In genomic region chr1:2502210-2502609, GRCh38 we compare ENCODE assay signal across 36 cellular contexts. TPM values are rescaled to one million over a fixed set of nuclear protein-coding genes. Genes with fewer than 3 reads are reported as not detected.
"Had no signal": no experiment of that assay in that cellular context is flagged by ENCODE, and none has a peak within 500 bp of the region (broad histone marks: within the 10 kb centered on the region; RNA-seq: fewer than 3 reads in every experiment).

No MANE protein-coding gene starts in this region.

- DNase-seq: activated B cell treated with CpG ODN at 0.5 μM for 24 hours; activated CD4-positive, alpha-beta memory T cell treated with anti-CD3 and anti-CD28 coated beads for 36 hours; activated CD4-positive, alpha-beta T cell treated with anti-CD3 and anti-CD28 coated beads for 4 hours; activated CD4-positive, alpha-beta T cell treated with anti-CD3 and anti-CD28 coated beads, Interleukin-2, amount 10 ng/mL, durations not matched to agents 24 days and 14 days; activated CD4-positive, alpha-beta T cell treated with anti-CD3 and anti-CD28 coated beads, Interleukin-2, amount 50 U/mL, for 1 hour; activated CD4-positive, alpha-beta T cell treated with anti-CD3 and anti-CD28 coated beads, Interleukin-2, amount 50 U/mL, for 4 hours; activated CD4-positive, CD25-positive, alpha-beta regulatory T cell treated with anti-CD3 and anti-CD28 coated beads, Interleukin-2, amount 50 U/mL, for 72 hours; activated CD8-positive, alpha-beta memory T cell treated with anti-CD3 and anti-CD28 coated beads, Interleukin-2, amount 50 U/mL, for 4 hours; activated CD8-positive, alpha-beta T cell treated with anti-CD3 and anti-CD28 coated beads for 36 hours; activated effector memory CD4-positive, alpha-beta T cell treated with anti-CD3 and anti-CD28 coated beads, Interleukin-2, amount 50 U/mL, for 16 hours; activated gamma-delta T cell treated with Interleukin-2 at 50 U/mL for 16 hours; activated naive CD4-positive, alpha-beta T cell; activated naive CD4-positive, alpha-beta T cell treated with anti-CD3 and anti-CD28 coated beads for 36 hours; activated naive CD4-positive, alpha-beta T cell treated with anti-CD3 and anti-CD28 coated beads, Interleukin-2, amount 50 U/mL, for 16 hours; activated naive CD8-positive, alpha-beta T cell treated with anti-CD3 and anti-CD28 coated beads for 36 hours; activated T-cell treated with anti-CD3 and anti-CD28 coated beads for 4 hours; activated T-cell treated with anti-CD3 and anti-CD28 coated beads, Interleukin-2, amount 50 U/mL, for 1 hour; activated T-cell treated with anti-CD3 and anti-CD28 coated beads, Interleukin-2, amount 50 U/mL, for 4 hours; activated T-cell treated with anti-CD3 and anti-CD28 coated beads, Interleukin-2, amount 50 U/mL, for 72 hours; adrenal gland; amniotic stem cell; aorta; body of pancreas; brain microvascular endothelial cell; central memory CD4-positive, alpha-beta T cell; T-helper 1 cell; T-helper 2 cell; T-helper 9 cell had no signal

- H3K4me1 ChIP-seq: adrenal gland, body of pancreas, breast epithelium had no signal

- H3K27me3 ChIP-seq: brain microvascular endothelial cell had no signal

- H3K4me3 ChIP-seq: adrenal gland, body of pancreas, breast epithelium had no signal

- H3K36me3 Mint-ChIP-seq: activated CD4-positive, alpha-beta memory T cell treated with anti-CD3 and anti-CD28 coated beads for 36 hours; activated naive CD4-positive, alpha-beta T cell treated with anti-CD3 and anti-CD28 coated beads, Interleukin-2, amount 50 U/mL, for 72 hours; activated naive CD8-positive, alpha-beta T cell treated with anti-CD3 and anti-CD28 coated beads for 36 hours had no signal

- H3K9me3 Mint-ChIP-seq: activated B cell treated with CpG ODN at 0.5 μM for 24 hours; activated CD4-positive, alpha-beta memory T cell treated with anti-CD3 and anti-CD28 coated beads for 36 hours; activated CD4-positive, alpha-beta T cell treated with anti-CD3 and anti-CD28 coated beads, Interleukin-2, amount 10 ng/mL, durations not matched to agents 24 days and 14 days; activated CD8-positive, alpha-beta T cell treated with anti-CD3 and anti-CD28 coated beads for 36 hours; activated naive CD4-positive, alpha-beta T cell treated with anti-CD3 and anti-CD28 coated beads for 36 hours; activated naive CD4-positive, alpha-beta T cell treated with anti-CD3 and anti-CD28 coated beads, Interleukin-2, amount 50 U/mL, for 72 hours; activated naive CD8-positive, alpha-beta T cell treated with anti-CD3 and anti-CD28 coated beads for 36 hours; activated T-cell treated with anti-CD3 and anti-CD28 coated beads, Interleukin-2, amount 50 U/mL, for 4 hours; activated T-cell treated with anti-CD3 and anti-CD28 coated beads, Interleukin-2, amount 50 U/mL, for 72 hours; activated T-helper 1 cell treated with anti-CD3 and anti-CD28 coated beads, Interleukin-12 subunit alpha, Interleukin-12 subunit beta, Interleukin-2, Interleukin-4 antibody, amounts not matched to agents 30 ng/mL and 10 ng/mL and 1 ng/mL, durations not matched to agents 14 hours and 24 hours and 36 hours; activated T-helper 17 cell treated with anti-CD3 and anti-CD28 coated beads, Interleukin-2, amount 50 U/mL, for 72 hours; T-helper 1 cell treated with Interleukin-12 subunit alpha and Interleukin-12 subunit beta and Interleukin-4 antibody, amounts not matched to agents 30 μg/mL and 1 μg/mL, for 36 hours; T-helper 2 cell treated with Interferon-gamma antibody and Interleukin-4, amounts not matched to agents 5 μg/mL and 100 μg/mL, for 36 hours had no signal

- H3K27ac Mint-ChIP-seq: activated B cell treated with CpG ODN at 0.5 μM for 24 hours; activated CD4-positive, alpha-beta memory T cell treated with anti-CD3 and anti-CD28 coated beads for 36 hours; activated CD4-positive, alpha-beta T cell treated with anti-CD3 and anti-CD28 coated beads, Interleukin-2, amount 10 ng/mL, durations not matched to agents 24 days and 14 days; activated CD8-positive, alpha-beta T cell treated with anti-CD3 and anti-CD28 coated beads for 36 hours; activated naive CD4-positive, alpha-beta T cell treated with anti-CD3 and anti-CD28 coated beads for 36 hours; activated naive CD4-positive, alpha-beta T cell treated with anti-CD3 and anti-CD28 coated beads, Interleukin-2, amount 50 U/mL, for 72 hours; activated naive CD8-positive, alpha-beta T cell treated with anti-CD3 and anti-CD28 coated beads for 36 hours; activated T-cell treated with anti-CD3 and anti-CD28 coated beads, Interleukin-2, amount 50 U/mL, for 72 hours; activated T-helper 1 cell treated with anti-CD3 and anti-CD28 coated beads, Interleukin-12 subunit alpha, Interleukin-12 subunit beta, Interleukin-2, Interleukin-4 antibody, amounts not matched to agents 30 ng/mL and 10 ng/mL and 1 ng/mL, durations not matched to agents 14 hours and 24 hours and 36 hours; activated T-helper 17 cell treated with anti-CD3 and anti-CD28 coated beads, Interleukin-2, amount 50 U/mL, for 72 hours; T-helper 1 cell treated with Interleukin-12 subunit alpha and Interleukin-12 subunit beta and Interleukin-4 antibody, amounts not matched to agents 30 μg/mL and 1 μg/mL, for 36 hours; T-helper 2 cell treated with Interferon-gamma antibody and Interleukin-4, amounts not matched to agents 5 μg/mL and 100 μg/mL, for 36 hours had no signal

- H3K9me3 ChIP-seq: adrenal gland, body of pancreas, breast epithelium had no signal

- H3K36me3 ChIP-seq: adrenal gland, breast epithelium had no signal

- H3K27ac ChIP-seq: adrenal gland, body of pancreas, brain microvascular endothelial cell, breast epithelium, VCaP had no signal

- H3K27me3 Mint-ChIP-seq: activated B cell treated with CpG ODN at 0.5 μM for 24 hours; activated CD4-positive, alpha-beta memory T cell treated with anti-CD3 and anti-CD28 coated beads for 36 hours; activated CD4-positive, alpha-beta T cell treated with anti-CD3 and anti-CD28 coated beads, Interleukin-2, amount 10 ng/mL, durations not matched to agents 24 days and 14 days; activated CD8-positive, alpha-beta T cell treated with anti-CD3 and anti-CD28 coated beads for 36 hours; activated naive CD8-positive, alpha-beta T cell treated with anti-CD3 and anti-CD28 coated beads for 36 hours; activated T-helper 17 cell treated with anti-CD3 and anti-CD28 coated beads, Interleukin-2, amount 50 U/mL, for 72 hours had no signal

- H3K4me3 Mint-ChIP-seq: activated B cell treated with CpG ODN at 0.5 μM for 24 hours; activated CD4-positive, alpha-beta memory T cell treated with anti-CD3 and anti-CD28 coated beads for 36 hours; activated CD4-positive, alpha-beta T cell treated with anti-CD3 and anti-CD28 coated beads, Interleukin-2, amount 10 ng/mL, durations not matched to agents 24 days and 14 days; activated CD8-positive, alpha-beta T cell treated with anti-CD3 and anti-CD28 coated beads for 36 hours; activated naive CD4-positive, alpha-beta T cell treated with anti-CD3 and anti-CD28 coated beads for 36 hours; activated naive CD8-positive, alpha-beta T cell treated with anti-CD3 and anti-CD28 coated beads for 36 hours; activated T-cell treated with anti-CD3 and anti-CD28 coated beads, Interleukin-2, amount 50 U/mL, for 4 hours; activated T-cell treated with anti-CD3 and anti-CD28 coated beads, Interleukin-2, amount 50 U/mL, for 72 hours; activated T-helper 1 cell treated with anti-CD3 and anti-CD28 coated beads, Interleukin-12 subunit alpha, Interleukin-12 subunit beta, Interleukin-2, Interleukin-4 antibody, amounts not matched to agents 30 ng/mL and 10 ng/mL and 1 ng/mL, durations not matched to agents 14 hours and 24 hours and 36 hours; activated T-helper 17 cell treated with anti-CD3 and anti-CD28 coated beads, Interleukin-2, amount 50 U/mL, for 72 hours; T-helper 1 cell treated with Interleukin-12 subunit alpha and Interleukin-12 subunit beta and Interleukin-4 antibody, amounts not matched to agents 30 μg/mL and 1 μg/mL, for 36 hours; T-helper 2 cell treated with Interferon-gamma antibody and Interleukin-4, amounts not matched to agents 5 μg/mL and 100 μg/mL, for 36 hours had no signal

RNA-seq across cellular contexts. Expression of gene PLCH2, which starts 26.1 kb away (rescaled TPM):
- polyA plus RNA-seq: aorta had no signal

RNA-seq across cellular contexts. Expression of gene HES5, which starts 27.9 kb away (rescaled TPM):
- total RNA-seq: activated B cell treated with CpG ODN at 0.5 μM for 24 hours; activated CD4-positive, alpha-beta T cell treated with anti-CD3 and anti-CD28 coated beads, Interleukin-2, amount 10 ng/mL, durations not matched to agents 24 days and 14 days; activated CD8-positive, alpha-beta T cell treated with anti-CD3 and anti-CD28 coated beads for 36 hours; activated naive CD4-positive, alpha-beta T cell treated with anti-CD3 and anti-CD28 coated beads for 36 hours; activated T-cell treated with anti-CD3 and anti-CD28 coated beads, Interleukin-2, amount 50 U/mL, for 4 hours; activated T-helper 1 cell treated with anti-CD3 and anti-CD28 coated beads, Interleukin-12 subunit alpha, Interleukin-12 subunit beta, Interleukin-2, Interleukin-4 antibody, amounts not matched to agents 30 ng/mL and 10 ng/mL and 1 ng/mL, durations not matched to agents 14 hours and 24 hours and 36 hours; activated T-helper 17 cell treated with anti-CD3 and anti-CD28 coated beads, Interleukin-2, amount 50 U/mL, for 72 hours; adrenal gland; astrocyte; body of pancreas; breast epithelium had no signal
- polyA plus RNA-seq: adrenal gland, aorta had no signal
